Comparison of ENCODE assay signal across 11 cellular contexts in the genomic region with DNA sequence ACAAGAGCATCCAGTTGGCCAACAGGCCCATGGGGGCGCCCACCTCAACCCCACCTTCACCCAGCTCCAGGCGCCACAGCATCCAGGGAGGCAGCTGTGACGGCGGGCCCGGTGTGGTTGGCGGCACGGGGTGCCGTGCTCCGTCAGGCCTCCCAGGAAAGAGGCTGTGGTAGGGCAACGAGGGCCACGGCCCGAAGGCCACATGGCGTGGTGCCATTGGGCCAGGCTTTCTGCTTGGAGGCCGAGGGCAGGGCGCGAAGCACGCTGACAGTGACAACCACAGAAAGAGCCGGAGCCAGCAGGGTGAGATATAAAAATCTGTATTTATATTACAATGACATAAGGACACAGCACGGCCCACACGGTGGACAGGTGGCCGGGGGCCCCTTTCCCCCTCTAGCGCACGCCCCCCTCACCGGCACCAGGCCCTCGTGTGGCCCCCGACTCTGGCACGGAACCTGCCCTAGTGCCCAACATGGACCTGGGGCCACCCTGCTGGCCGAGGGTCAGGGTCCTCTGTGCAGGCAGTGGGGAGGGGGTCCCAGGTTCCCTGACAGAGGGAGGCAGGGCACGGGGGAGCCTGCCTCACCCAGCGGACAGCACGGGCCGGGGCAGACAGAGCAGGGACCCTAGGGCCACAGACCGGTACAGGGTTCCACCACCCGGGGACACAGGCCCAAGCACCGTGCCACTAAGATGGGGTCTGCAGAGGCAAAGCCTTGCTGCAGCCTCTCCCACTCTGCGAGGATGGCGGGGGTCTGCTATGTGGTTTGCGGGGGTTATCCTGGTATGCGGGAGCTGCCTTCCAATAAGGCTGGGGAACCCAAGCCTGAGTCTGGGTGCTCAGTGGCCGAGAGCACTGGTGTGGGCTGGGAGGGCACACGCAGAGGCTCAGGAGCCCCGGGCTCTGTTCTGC. TPM values are rescaled to one million over a fixed set of nuclear protein-coding genes. Genes with fewer than 3 reads are reported as not detected.
A peak's percentile ranks its signal among the peaks of the same experiment; 100 is the strongest.
DNase-seq lines count a peak whose midpoint lies in the region; ATAC-seq and TF ChIP-seq lines count a peak whose summit lies in the region.
"Had no signal": no experiment of that assay in that cellular context is flagged by ENCODE, and none has a peak within 500 bp of the region (broad histone marks: within the 10 kb centered on the region; RNA-seq: fewer than 3 reads in every experiment).

No MANE protein-coding gene starts in this region.

- no peaks in the 10 kb centered on the region for H3K36me3 Mint-ChIP-seq in activated CD8-positive, alpha-beta memory T cell treated with anti-CD3 and anti-CD28 coated beads, Interleukin-2, amount 10 ng/mL, durations not matched to agents 7 days and 5 days
- H3K36me3 Mint-ChIP-seq in stimulated activated memory B cell treated with anti-CD40 and anti-IgM and Interleukin-4, amounts not matched to agents 10 μg/mL and 1 μg/mL and 100 μg/mL, for 72 hours = peaks cover 16% of the 10 kb centered on the region

- no peak overlapping the region for H3K27ac Mint-ChIP-seq in activated CD8-positive, alpha-beta memory T cell treated with anti-CD3 and anti-CD28 coated beads, Interleukin-2, amount 10 ng/mL, durations not matched to agents 7 days and 5 days
- no peak overlapping the region for H3K27ac Mint-ChIP-seq in stimulated activated memory B cell treated with anti-CD40 and anti-IgM and Interleukin-4, amounts not matched to agents 10 μg/mL and 1 μg/mL and 100 μg/mL, for 72 hours

- POLR2A ChIA-PET in RWPE1 (lab: Yijun Ruan, JAX; ENCODE audit: low non-redundant PET) = no interaction called here

- no peak for TF ChIP-seq CTCF in RWPE1 (conservative IDR thresholded peaks at IDR 0.05; ENCODE audit: low read depth)

- no peaks in the 10 kb centered on the region for H3K9me3 Mint-ChIP-seq in activated CD8-positive, alpha-beta memory T cell treated with anti-CD3 and anti-CD28 coated beads, Interleukin-2, amount 10 ng/mL, durations not matched to agents 7 days and 5 days (ENCODE audit: low read depth)
- no peaks in the 10 kb centered on the region for H3K9me3 Mint-ChIP-seq in stimulated activated memory B cell treated with anti-CD40 and anti-IgM and Interleukin-4, amounts not matched to agents 10 μg/mL and 1 μg/mL and 100 μg/mL, for 72 hours
- H3K9me3 Mint-ChIP-seq: naive thymus-derived CD8-positive, alpha-beta T cell had no signal

- H3K4me3 Mint-ChIP-seq in activated CD8-positive, alpha-beta memory T cell treated with anti-CD3 and anti-CD28 coated beads, Interleukin-2, amount 10 ng/mL, durations not matched to agents 7 days and 5 days = no peak overlapping the region
- H3K4me3 Mint-ChIP-seq in stimulated activated memory B cell treated with anti-CD40 and anti-IgM and Interleukin-4, amounts not matched to agents 10 μg/mL and 1 μg/mL and 100 μg/mL, for 72 hours = no peak overlapping the region

- peaks cover 12% of the 10 kb centered on the region for H3K4me1 Mint-ChIP-seq in activated CD8-positive, alpha-beta memory T cell treated with anti-CD3 and anti-CD28 coated beads, Interleukin-2, amount 10 ng/mL, durations not matched to agents 7 days and 5 days
- H3K4me1 Mint-ChIP-seq in stimulated activated memory B cell treated with anti-CD40 and anti-IgM and Interleukin-4, amounts not matched to agents 10 μg/mL and 1 μg/mL and 100 μg/mL, for 72 hours = peaks cover 18% of the 10 kb centered on the region

- ATAC-seq in activated CD8-positive, alpha-beta memory T cell treated with anti-CD3 and anti-CD28 coated beads, Interleukin-2, amount 10 ng/mL, durations not matched to agents 7 days and 5 days = no peak
- peak; percentile 35 for ATAC-seq in stimulated activated memory B cell treated with anti-CD40 and anti-IgM and Interleukin-4, amounts not matched to agents 10 μg/mL and 1 μg/mL and 100 μg/mL, for 72 hours
- ATAC-seq in GM18502 (IDR thresholded peaks at IDR 0.05; ENCODE audit: poor library complexity, unreplicated experiment) (no peak), GM18511 (IDR thresholded peaks at IDR 0.05; ENCODE audit: unreplicated experiment) (no peak), GM19324 (IDR thresholded peaks at IDR 0.05; ENCODE audit: low FRiP score, unreplicated experiment) (no peak)
- ATAC-seq: foreskin keratinocyte had no signal

- no peaks in the 10 kb centered on the region for H3K27me3 Mint-ChIP-seq in activated CD8-positive, alpha-beta memory T cell treated with anti-CD3 and anti-CD28 coated beads, Interleukin-2, amount 10 ng/mL, durations not matched to agents 7 days and 5 days
- no peaks in the 10 kb centered on the region for H3K27me3 Mint-ChIP-seq in stimulated activated memory B cell treated with anti-CD40 and anti-IgM and Interleukin-4, amounts not matched to agents 10 μg/mL and 1 μg/mL and 100 μg/mL, for 72 hours
- H3K27me3 Mint-ChIP-seq: naive thymus-derived CD8-positive, alpha-beta T cell had no signal

- CTCF ChIA-PET in activated CD8-positive, alpha-beta memory T cell treated with anti-CD3 and anti-CD28 coated beads, Interleukin-2, amount 10 ng/mL, durations not matched to agents 7 days and 5 days (lab: Charles Lee) = no interaction called here
- CTCF ChIA-PET in RWPE1 (lab: Yijun Ruan, JAX) = no interaction called here

- DNase-seq in activated CD8-positive, alpha-beta memory T cell treated with anti-CD3 and anti-CD28 coated beads, Interleukin-2, amount 50 U/mL, for 48 hours = peak; percentile 44
- no peak for DNase-seq in activated CD8-positive, alpha-beta memory T cell treated with anti-CD3 and anti-CD28 coated beads, Interleukin-2, amount 10 ng/mL, durations not matched to agents 7 days and 5 days
- DNase-seq in RWPE1 (ENCODE audit: low spot score) = no peak
- DNase-seq in hepatic stellate cell (ENCODE audit: low spot score) = peak; percentile 2
- DNase-seq: dermis blood vessel endothelial cell, foreskin keratinocyte had no signal

- peak overlapping the region; percentile 66 for H3K27ac ChIP-seq in RWPE1
- H3K27ac ChIP-seq: foreskin keratinocyte had no signal

RNA-seq across cellular contexts. Expression of gene HAUS3, which starts 5.5 kb away (rescaled TPM):
- total RNA-seq in activated CD8-positive, alpha-beta memory T cell treated with anti-CD3 and anti-CD28 coated beads, Interleukin-2, amount 10 ng/mL, durations not matched to agents 7 days and 5 days = 10 to 100 TPM; 29.8 to 34.5 TPM

RNA-seq across cellular contexts. Expression of gene POLN, which starts 5.5 kb away (rescaled TPM):
- total RNA-seq in activated CD8-positive, alpha-beta memory T cell treated with anti-CD3 and anti-CD28 coated beads, Interleukin-2, amount 10 ng/mL, durations not matched to agents 7 days and 5 days = 1 to 10 TPM; 5.5 to 5.6 TPM

RNA-seq across cellular contexts. Expression of gene MXD4, which starts 14.5 kb away (rescaled TPM):
- 10 to 100 TPM; 13.7 to 14.3 TPM for total RNA-seq in activated CD8-positive, alpha-beta memory T cell treated with anti-CD3 and anti-CD28 coated beads, Interleukin-2, amount 10 ng/mL, durations not matched to agents 7 days and 5 days

Comparison
In these comparisons a context has a peak if more than half of its experiments do, and no peak if none do; other contexts are left out.
1. DNase-seq: peak in activated CD8-positive, alpha-beta memory T cell treated with anti-CD3 and anti-CD28 coated beads, Interleukin-2, amount 50 U/mL, for 48 hours (single experiment) and hepatic stellate cell (single experiment); none in activated CD8-positive, alpha-beta memory T cell treated with anti-CD3 and anti-CD28 coated beads, Interleukin-2, amount 10 ng/mL, durations not matched to agents 7 days and 5 days (single experiment) and RWPE1 (single experiment).